ENCODE assay signal across 29 cellular contexts in genomic region chr5:44652674-44653073, GRCh38.
"Had no signal": no experiment of that assay in that cellular context is flagged by ENCODE, and none has a peak within 500 bp of the region (broad histone marks: within the 10 kb centered on the region; RNA-seq: fewer than 3 reads in every experiment).

No MANE protein-coding gene starts in this region.

- H3K27ac ChIP-seq: ascending aorta, VCaP had no signal

- ATAC-seq: activated CD4-positive, alpha-beta T cell treated with anti-CD3 and anti-CD28 coated beads for 36 hours; activated CD4-positive, CD25-positive, alpha-beta regulatory T cell treated with anti-CD3 and anti-CD28 coated beads, Interleukin-2, amount 50 U/mL, for 24 hours; activated CD8-positive, alpha-beta memory T cell treated with anti-CD3 and anti-CD28 coated beads, Interleukin-2, amount 10 ng/mL, durations not matched to agents 7 days and 5 days; activated CD8-positive, alpha-beta T cell treated with anti-CD3 and anti-CD28 coated beads, Interleukin-2, amount 10 ng/mL, durations not matched to agents 7 days and 5 days; activated naive CD8-positive, alpha-beta T cell treated with anti-CD3 and anti-CD28 coated beads, Interleukin-2, amount 50 U/mL, for 24 hours; WTC11 had no signal

- DNase-seq: activated CD4-positive, alpha-beta memory T cell treated with anti-CD3 and anti-CD28 coated beads, Interleukin-2, amount 10 ng/mL, durations not matched to agents 7 days and 5 days; activated CD4-positive, alpha-beta T cell treated with anti-CD3 and anti-CD28 coated beads for 1 hour; activated CD4-positive, alpha-beta T cell treated with anti-CD3 and anti-CD28 coated beads for 36 hours; activated CD4-positive, alpha-beta T cell treated with anti-CD3 and anti-CD28 coated beads for 48 hours; activated CD4-positive, alpha-beta T cell treated with anti-CD3 and anti-CD28 coated beads, Interleukin-2, amount 10 ng/mL, durations not matched to agents 7 days and 5 days; activated CD4-positive, alpha-beta T cell treated with anti-CD3 and anti-CD28 coated beads, Interleukin-2, amount 50 U/mL, for 48 hours; activated CD4-positive, CD25-positive, alpha-beta regulatory T cell; activated CD8-positive, alpha-beta memory T cell treated with anti-CD3 and anti-CD28 coated beads for 24 hours; activated CD8-positive, alpha-beta memory T cell treated with anti-CD3 and anti-CD28 coated beads, Interleukin-2, amount 10 ng/mL, durations not matched to agents 7 days and 5 days; activated CD8-positive, alpha-beta memory T cell treated with anti-CD3 and anti-CD28 coated beads, Interleukin-2, amount 50 U/mL, for 48 hours; activated CD8-positive, alpha-beta T cell treated with anti-CD3 and anti-CD28 coated beads, Interleukin-2, amount 10 ng/mL, durations not matched to agents 7 days and 5 days; activated effector memory CD4-positive, alpha-beta T cell treated with Interleukin-2 at 50 U/mL for 16 hours; activated gamma-delta T cell; activated naive CD4-positive, alpha-beta T cell treated with anti-CD3 and anti-CD28 coated beads, Interleukin-2, amount 10 ng/mL, durations not matched to agents 7 days and 5 days; activated naive CD4-positive, alpha-beta T cell treated with Interleukin-2 at 50 U/mL for 16 hours; activated naive CD8-positive, alpha-beta T cell treated with anti-CD3 and anti-CD28 coated beads, Interleukin-2, amount 10 ng/mL, durations not matched to agents 7 days and 5 days; activated naive CD8-positive, alpha-beta T cell treated with anti-CD3 and anti-CD28 coated beads, Interleukin-2, amount 50 U/mL, for 24 hours; activated T-cell treated with anti-CD3 and anti-CD28 coated beads, Interleukin-2, amount 50 U/mL, for 24 hours; activated T-cell treated with anti-CD3 and anti-CD28 coated beads, Interleukin-2, amount 50 U/mL, for 48 hours; amygdala; anterior cingulate cortex; central memory CD4-positive, alpha-beta T cell; T-helper 1 cell; T-helper 2 cell; T-helper 9 cell had no signal

- H3K27me3 ChIP-seq: ascending aorta had no signal

- H3K36me3 ChIP-seq: ascending aorta had no signal

- H3K9me3 ChIP-seq: ascending aorta had no signal

- H3K4me1 ChIP-seq: ascending aorta had no signal

- H3K4me3 ChIP-seq: ascending aorta had no signal
